In the genomic region with DNA sequence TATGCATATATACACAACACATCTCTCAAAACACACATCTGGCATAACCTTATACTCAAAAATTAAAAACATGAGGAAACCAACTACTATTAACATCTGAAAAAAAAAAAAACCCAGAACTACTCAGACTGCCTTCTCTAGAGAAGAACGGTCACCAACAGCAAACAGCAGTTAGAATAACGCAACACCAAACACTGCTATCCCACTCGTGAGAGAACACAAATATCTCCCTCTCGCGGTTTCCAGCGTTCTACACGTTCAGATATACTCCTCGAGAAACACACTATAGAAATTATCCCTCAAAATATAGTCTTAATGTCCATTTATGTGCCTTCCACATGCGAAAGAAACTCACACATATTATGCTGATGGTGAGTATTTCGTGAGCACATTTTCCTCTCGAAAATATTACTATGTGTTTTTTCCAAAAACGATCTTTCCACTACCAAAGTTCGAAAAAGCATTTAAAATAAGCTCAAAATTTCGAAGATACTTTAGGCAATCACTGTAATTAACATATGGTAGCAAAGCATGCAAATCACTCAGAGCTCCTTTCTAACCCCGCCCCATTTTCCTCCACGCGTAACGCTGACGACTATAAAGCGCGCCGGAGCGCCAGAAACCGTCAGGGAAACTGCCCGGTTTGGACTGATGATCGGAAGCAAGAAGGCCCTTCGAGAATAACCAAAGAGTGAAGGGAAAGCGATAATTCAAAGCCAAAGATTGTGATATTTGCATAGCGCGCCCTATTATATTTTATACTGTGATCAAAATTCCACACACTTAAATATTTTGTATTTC, we compare ENCODE assay signal across 1 cellular context.
A peak's percentile ranks its signal among the peaks of the same experiment; 100 is the strongest.
TF ChIP-seq lines count a peak whose summit lies in the region.

No MANE protein-coding gene starts in this region.

TF ChIP-seq in WTC11, 78 proteins besides CTCF, POLR2A, EP300 and RAD21 (continued from another document):
- TF ChIP-seq, protein P1, sequence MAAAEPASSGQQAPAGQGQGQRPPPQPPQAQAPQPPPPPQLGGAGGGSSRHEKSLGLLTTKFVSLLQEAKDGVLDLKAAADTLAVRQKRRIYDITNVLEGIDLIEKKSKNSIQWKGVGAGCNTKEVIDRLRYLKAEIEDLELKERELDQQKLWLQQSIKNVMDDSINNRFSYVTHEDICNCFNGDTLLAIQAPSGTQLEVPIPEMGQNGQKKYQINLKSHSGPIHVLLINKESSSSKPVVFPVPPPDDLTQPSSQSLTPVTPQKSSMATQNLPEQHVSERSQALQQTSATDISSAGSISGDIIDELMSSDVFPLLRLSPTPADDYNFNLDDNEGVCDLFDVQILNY (CRISPR knock-in tag; IDR thresholded peaks at IDR 0.05), result peak; percentile 58; the same call in 1 of the 2 replicates
